Comparison of ENCODE assay signal across 8 cellular contexts in genomic region chr14:103141117-103141796, GRCh38. TPM values are rescaled to one million over a fixed set of nuclear protein-coding genes. Genes with fewer than 3 reads are reported as not detected.
A peak's percentile ranks its signal among the peaks of the same experiment; 100 is the strongest.
DNase-seq lines count a peak whose midpoint lies in the region; ATAC-seq, FAIRE-seq and TF ChIP-seq lines count a peak whose summit lies in the region.

No MANE protein-coding gene starts in this region.

- intact Hi-C loops in lower leg skin (cut with DNase I; ENCODE audit: low total_unique reads): no loop called here

- no peak for ATAC-seq in GM21390 (IDR thresholded peaks at IDR 0.05; ENCODE audit: unreplicated experiment)

- peak overlapping the region in 9 of 11 experiments; percentile 1 to 66 (median 43); a peak in 13 of 22 replicates for H3K4me2 ChIP-seq in BLaER1 treated with 17β-estradiol and CSF1 and Interleukin-3, amounts not matched to agents 10 nM and 100 nM
- no peak overlapping the region for H3K4me2 ChIP-seq in Karpas-422 (ENCODE audit: low read depth, low read length, poor library complexity, severe bottlenecking)

- peaks cover 0 to 24% (median 12%) of the 10 kb centered on the region in 11 experiments; a peak in 13 of 22 replicates for H4K20me1 ChIP-seq in BLaER1 treated with 17β-estradiol and CSF1 and Interleukin-3, amounts not matched to agents 10 nM and 100 nM
- H4K20me1 ChIP-seq in Karpas-422 (ENCODE audit: insufficient read depth, low read depth, low read length): no peaks in the 10 kb centered on the region

- peaks cover 8 to 36% (median 23%) of the 10 kb centered on the region in 10 experiments for H3K4me1 ChIP-seq in BLaER1 treated with 17β-estradiol and CSF1 and Interleukin-3, amounts not matched to agents 10 nM and 100 nM
- peaks cover 23% of the 10 kb centered on the region for H3K4me1 ChIP-seq in Karpas-422 (ENCODE audit: low read length)

- H2AFZ ChIP-seq in Karpas-422 (ENCODE audit: low read length): no peak overlapping the region

- no peak for FAIRE-seq in GM18507 (lab: Jason Lieb, UNC)

- H3K9me3 ChIP-seq in BLaER1 treated with 17β-estradiol and CSF1 and Interleukin-3, amounts not matched to agents 10 nM and 100 nM (replicated peaks in 1 of 11): no peaks in the 10 kb centered on the region
- no peaks in the 10 kb centered on the region for H3K9me3 ChIP-seq in Karpas-422 (ENCODE audit: low read length)

- no peak overlapping the region for H3K9ac ChIP-seq in BLaER1 treated with 17β-estradiol and CSF1 and Interleukin-3, amounts not matched to agents 10 nM and 100 nM
- H3K9ac ChIP-seq in Karpas-422 (ENCODE audit: low read length): no peak overlapping the region

- peaks cover 2 to 19% (median 7%) of the 10 kb centered on the region in 11 experiments; a peak in 20 of 22 replicates for H3K36me3 ChIP-seq in BLaER1 treated with 17β-estradiol and CSF1 and Interleukin-3, amounts not matched to agents 10 nM and 100 nM
- H3K36me3 ChIP-seq in Karpas-422 (ENCODE audit: insufficient read depth, low read length): no peaks in the 10 kb centered on the region

- no peaks in the 10 kb centered on the region for H3K79me2 ChIP-seq in Karpas-422 (ENCODE audit: low read length)

- DNase-seq in GM18507 (ENCODE audit: extremely low spot score, insufficient read length, low read depth): peak; percentile 33
- DNase-seq in Karpas-422: peak; percentile 87
- DNase-seq in RPMI8226: peak; percentile 84
- peak in 1 of 2 donors; percentile 37 for DNase-seq in foreskin fibroblast
- peak; percentile 33 to 47 for DNase-seq in stimulated activated CD4-positive, alpha-beta T cell treated with anti-CD3 and anti-CD28 coated beads, Interleukin-2, amount 100 ng/mL, for 48 hours
- no peak for DNase-seq in lower leg skin (ENCODE audit: low spot score in 2 of 2)

- H3K4me3 ChIP-seq in BLaER1 treated with 17β-estradiol and CSF1 and Interleukin-3, amounts not matched to agents 10 nM and 100 nM: no peak overlapping the region
- H3K4me3 ChIP-seq in Karpas-422 (ENCODE audit: low read length) (no peak overlapping the region), foreskin fibroblast (ENCODE audit: low read depth in 1 of 2, low read length in 2 of 2) (no peak overlapping the region), lower leg skin (ENCODE audit: low read depth, poor library complexity, severe bottlenecking) (no peak overlapping the region)

- no peaks in the 10 kb centered on the region for H3K27me3 ChIP-seq in BLaER1 treated with 17β-estradiol and CSF1 and Interleukin-3, amounts not matched to agents 10 nM and 100 nM
- H3K27me3 ChIP-seq in Karpas-422 (ENCODE audit: low read length): no peaks in the 10 kb centered on the region

- no peaks in the 10 kb centered on the region for H3K9me2 ChIP-seq in Karpas-422 (replicated peaks; ENCODE audit: insufficient read depth, low read length)

- no peak for TF ChIP-seq POLR2A in lower leg skin (IDR thresholded peaks at IDR 0.05)

- no peak overlapping the region for H3K27ac ChIP-seq in BLaER1 treated with 17β-estradiol and CSF1 and Interleukin-3, amounts not matched to agents 10 nM and 100 nM
- no peak overlapping the region for H3K27ac ChIP-seq in Karpas-422 (ENCODE audit: low read length)

- peak; percentile 65 for TF ChIP-seq CTCF in foreskin fibroblast (IDR thresholded peaks at IDR 0.05; ENCODE audit: low read depth, low read length)
- TF ChIP-seq CTCF in lower leg skin (IDR thresholded peaks at IDR 0.05): no peak

- 38% methylated on average over 8 of the region's 8 CpGs for WGBS in lower leg skin, 2 donors

RNA-seq across cellular contexts. Expression of gene TNFAIP2, which starts 18.0 kb away (rescaled TPM):
- total RNA-seq in Karpas-422 (2014; rRNA removed; shearing (Covaris generic); ENCODE audit: low replicate concordance): not detected in 2 replicates
- 10 to 100 TPM in 3 of 4 donors, 1 to 10 TPM in 1; 8.2 to 33.6 (median 20.3) TPM for total RNA-seq in lower leg skin

RNA-seq across cellular contexts. Expression of gene EXOC3L4, which starts 46.7 kb away (rescaled TPM):
- total RNA-seq in Karpas-422 (2014; rRNA removed; shearing (Covaris generic); ENCODE audit: low replicate concordance): not detected in 2 replicates
- under 1 TPM in 2 of 4 donors, not detected in 2; 0.64 to 0.75 TPM for total RNA-seq in lower leg skin

RNA-seq across cellular contexts. Expression of gene LBHD2, which starts 57.2 kb away (rescaled TPM):
- total RNA-seq in Karpas-422 (2014; rRNA removed; shearing (Covaris generic); ENCODE audit: low replicate concordance): not detected in 2 replicates
- total RNA-seq in lower leg skin: not detected

Comparison
In these comparisons a context has a peak if more than half of its experiments do, and no peak if none do; other contexts are left out.
1. DNase-seq: peak in GM18507 (single experiment), Karpas-422 (single experiment), RPMI8226 (single experiment) and stimulated activated CD4-positive, alpha-beta T cell treated with anti-CD3 and anti-CD28 coated beads, Interleukin-2, amount 100 ng/mL, for 48 hours (2 of 2); none in lower leg skin (0 of 2).